In the genomic region with DNA sequence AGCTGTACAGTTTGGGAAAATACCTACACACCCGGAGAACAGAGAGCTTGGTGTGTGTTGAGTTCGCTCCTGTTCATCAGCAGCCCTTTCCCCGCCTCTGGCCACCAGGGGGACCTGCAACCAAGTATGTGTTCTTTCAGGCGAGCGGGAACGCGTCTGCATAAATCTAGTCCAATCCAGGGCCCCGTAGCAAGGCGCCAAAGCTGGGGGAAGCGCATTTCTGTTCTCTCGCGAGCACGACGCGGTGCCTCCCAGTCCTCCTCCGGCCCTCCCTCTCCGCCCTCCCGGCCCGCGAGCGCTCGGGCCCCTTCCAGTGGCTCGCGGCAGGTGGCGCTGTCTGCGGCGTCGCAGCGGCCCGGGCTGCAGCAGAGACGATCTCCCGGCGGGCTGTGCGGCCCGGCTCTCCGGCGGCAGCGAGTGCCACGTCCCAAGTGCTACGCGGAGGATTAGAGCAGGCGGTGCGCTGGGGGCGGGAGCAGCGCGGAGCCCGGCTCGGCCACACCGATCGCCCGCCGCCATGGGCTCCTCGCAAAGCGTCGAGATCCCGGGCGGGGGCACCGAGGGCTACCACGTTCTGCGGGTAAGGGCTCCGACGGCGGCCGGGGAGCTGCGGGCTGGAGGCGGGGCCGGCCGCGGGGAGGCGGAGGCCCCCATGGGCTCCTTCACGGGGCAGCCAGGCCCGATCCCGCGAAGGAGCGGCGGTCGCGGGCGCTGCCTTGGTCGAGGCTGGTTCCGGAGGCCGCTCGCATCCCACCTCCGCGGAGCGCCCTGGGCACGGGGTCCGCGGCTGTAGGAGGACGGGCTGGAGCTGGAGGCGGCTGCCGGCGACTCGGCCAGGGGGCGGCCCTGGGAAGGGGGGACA, we compare ENCODE assay signal across 1 cellular context.
TF ChIP-seq lines count a peak whose summit lies in the region.

A gene (plus strand): TSS at position 430 of the 862 bp plus-strand sequence. CDS start 88 bp downstream, at position 518.

TF ChIP-seq in K562, 482 proteins besides CTCF, POLR2A, EP300 and RAD21 (continued from another document and continues in another):
- TF ChIP-seq, protein P1, sequence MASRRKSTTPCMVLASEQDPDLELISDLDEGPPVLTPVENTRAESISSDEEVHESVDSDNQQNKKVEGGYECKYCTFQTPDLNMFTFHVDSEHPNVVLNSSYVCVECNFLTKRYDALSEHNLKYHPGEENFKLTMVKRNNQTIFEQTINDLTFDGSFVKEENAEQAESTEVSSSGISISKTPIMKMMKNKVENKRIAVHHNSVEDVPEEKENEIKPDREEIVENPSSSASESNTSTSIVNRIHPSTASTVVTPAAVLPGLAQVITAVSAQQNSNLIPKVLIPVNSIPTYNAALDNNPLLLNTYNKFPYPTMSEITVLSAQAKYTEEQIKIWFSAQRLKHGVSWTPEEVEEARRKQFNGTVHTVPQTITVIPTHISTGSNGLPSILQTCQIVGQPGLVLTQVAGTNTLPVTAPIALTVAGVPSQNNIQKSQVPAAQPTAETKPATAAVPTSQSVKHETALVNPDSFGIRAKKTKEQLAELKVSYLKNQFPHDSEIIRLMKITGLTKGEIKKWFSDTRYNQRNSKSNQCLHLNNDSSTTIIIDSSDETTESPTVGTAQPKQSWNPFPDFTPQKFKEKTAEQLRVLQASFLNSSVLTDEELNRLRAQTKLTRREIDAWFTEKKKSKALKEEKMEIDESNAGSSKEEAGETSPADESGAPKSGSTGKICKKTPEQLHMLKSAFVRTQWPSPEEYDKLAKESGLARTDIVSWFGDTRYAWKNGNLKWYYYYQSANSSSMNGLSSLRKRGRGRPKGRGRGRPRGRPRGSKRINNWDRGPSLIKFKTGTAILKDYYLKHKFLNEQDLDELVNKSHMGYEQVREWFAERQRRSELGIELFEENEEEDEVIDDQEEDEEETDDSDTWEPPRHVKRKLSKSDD (conservative IDR thresholded peaks at IDR 0.05; ENCODE audit: low read length), result peak; percentile 72
- TF ChIP-seq CSDE1 (IDR thresholded peaks at IDR 0.05), result no peak
- TF ChIP-seq ZC3H4 (CRISPR knock-in tag; IDR thresholded peaks at IDR 0.05; ENCODE audit: borderline replicate concordance), result 0 out of 2 replicates have a peak, but pooled peaks have one; percentile 42
- peak; percentile 98 for TF ChIP-seq E2F3 (CRISPR knock-in tag; IDR thresholded peaks at IDR 0.05)
- peak; percentile 40 to 96 for TF ChIP-seq NONO (IDR thresholded peaks at IDR 0.05; ENCODE audit: low read depth in 2 of 2, low read length in 1 of 2)
- peak; percentile 88 for TF ChIP-seq CREM (IDR thresholded peaks at IDR 0.05; ENCODE audit: low read depth)
- peak; percentile 71; the same call in 1 of the 2 replicates for TF ChIP-seq HCFC1 (IDR thresholded peaks at IDR 0.05; ENCODE audit: low read depth, low read length)
- 0 out of 2 replicates have a peak, but pooled peaks have one; percentile 32 for TF ChIP-seq ETV1 (tag; conservative IDR thresholded peaks at IDR 0.05; ENCODE audit: low read depth)
- TF ChIP-seq, protein P2, sequence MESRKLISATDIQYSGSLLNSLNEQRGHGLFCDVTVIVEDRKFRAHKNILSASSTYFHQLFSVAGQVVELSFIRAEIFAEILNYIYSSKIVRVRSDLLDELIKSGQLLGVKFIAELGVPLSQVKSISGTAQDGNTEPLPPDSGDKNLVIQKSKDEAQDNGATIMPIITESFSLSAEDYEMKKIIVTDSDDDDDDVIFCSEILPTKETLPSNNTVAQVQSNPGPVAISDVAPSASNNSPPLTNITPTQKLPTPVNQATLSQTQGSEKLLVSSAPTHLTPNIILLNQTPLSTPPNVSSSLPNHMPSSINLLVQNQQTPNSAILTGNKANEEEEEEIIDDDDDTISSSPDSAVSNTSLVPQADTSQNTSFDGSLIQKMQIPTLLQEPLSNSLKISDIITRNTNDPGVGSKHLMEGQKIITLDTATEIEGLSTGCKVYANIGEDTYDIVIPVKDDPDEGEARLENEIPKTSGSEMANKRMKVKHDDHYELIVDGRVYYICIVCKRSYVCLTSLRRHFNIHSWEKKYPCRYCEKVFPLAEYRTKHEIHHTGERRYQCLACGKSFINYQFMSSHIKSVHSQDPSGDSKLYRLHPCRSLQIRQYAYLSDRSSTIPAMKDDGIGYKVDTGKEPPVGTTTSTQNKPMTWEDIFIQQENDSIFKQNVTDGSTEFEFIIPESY (CRISPR knock-in tag; IDR thresholded peaks at IDR 0.05), result peak; percentile 80; the same call in 1 of the 2 replicates
- no peak for TF ChIP-seq SIX5 (IDR thresholded peaks at IDR 0.05; ENCODE audit: borderline replicate concordance in 1 of 2, insufficient read depth in 1 of 2, low read depth in 1 of 2, low read length in 2 of 2)
- TF ChIP-seq, protein P3, sequence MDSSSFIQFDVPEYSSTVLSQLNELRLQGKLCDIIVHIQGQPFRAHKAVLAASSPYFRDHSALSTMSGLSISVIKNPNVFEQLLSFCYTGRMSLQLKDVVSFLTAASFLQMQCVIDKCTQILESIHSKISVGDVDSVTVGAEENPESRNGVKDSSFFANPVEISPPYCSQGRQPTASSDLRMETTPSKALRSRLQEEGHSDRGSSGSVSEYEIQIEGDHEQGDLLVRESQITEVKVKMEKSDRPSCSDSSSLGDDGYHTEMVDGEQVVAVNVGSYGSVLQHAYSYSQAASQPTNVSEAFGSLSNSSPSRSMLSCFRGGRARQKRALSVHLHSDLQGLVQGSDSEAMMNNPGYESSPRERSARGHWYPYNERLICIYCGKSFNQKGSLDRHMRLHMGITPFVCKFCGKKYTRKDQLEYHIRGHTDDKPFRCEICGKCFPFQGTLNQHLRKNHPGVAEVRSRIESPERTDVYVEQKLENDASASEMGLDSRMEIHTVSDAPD (CRISPR knock-in tag; IDR thresholded peaks at IDR 0.05), result no peak
- TF ChIP-seq, protein P4, sequence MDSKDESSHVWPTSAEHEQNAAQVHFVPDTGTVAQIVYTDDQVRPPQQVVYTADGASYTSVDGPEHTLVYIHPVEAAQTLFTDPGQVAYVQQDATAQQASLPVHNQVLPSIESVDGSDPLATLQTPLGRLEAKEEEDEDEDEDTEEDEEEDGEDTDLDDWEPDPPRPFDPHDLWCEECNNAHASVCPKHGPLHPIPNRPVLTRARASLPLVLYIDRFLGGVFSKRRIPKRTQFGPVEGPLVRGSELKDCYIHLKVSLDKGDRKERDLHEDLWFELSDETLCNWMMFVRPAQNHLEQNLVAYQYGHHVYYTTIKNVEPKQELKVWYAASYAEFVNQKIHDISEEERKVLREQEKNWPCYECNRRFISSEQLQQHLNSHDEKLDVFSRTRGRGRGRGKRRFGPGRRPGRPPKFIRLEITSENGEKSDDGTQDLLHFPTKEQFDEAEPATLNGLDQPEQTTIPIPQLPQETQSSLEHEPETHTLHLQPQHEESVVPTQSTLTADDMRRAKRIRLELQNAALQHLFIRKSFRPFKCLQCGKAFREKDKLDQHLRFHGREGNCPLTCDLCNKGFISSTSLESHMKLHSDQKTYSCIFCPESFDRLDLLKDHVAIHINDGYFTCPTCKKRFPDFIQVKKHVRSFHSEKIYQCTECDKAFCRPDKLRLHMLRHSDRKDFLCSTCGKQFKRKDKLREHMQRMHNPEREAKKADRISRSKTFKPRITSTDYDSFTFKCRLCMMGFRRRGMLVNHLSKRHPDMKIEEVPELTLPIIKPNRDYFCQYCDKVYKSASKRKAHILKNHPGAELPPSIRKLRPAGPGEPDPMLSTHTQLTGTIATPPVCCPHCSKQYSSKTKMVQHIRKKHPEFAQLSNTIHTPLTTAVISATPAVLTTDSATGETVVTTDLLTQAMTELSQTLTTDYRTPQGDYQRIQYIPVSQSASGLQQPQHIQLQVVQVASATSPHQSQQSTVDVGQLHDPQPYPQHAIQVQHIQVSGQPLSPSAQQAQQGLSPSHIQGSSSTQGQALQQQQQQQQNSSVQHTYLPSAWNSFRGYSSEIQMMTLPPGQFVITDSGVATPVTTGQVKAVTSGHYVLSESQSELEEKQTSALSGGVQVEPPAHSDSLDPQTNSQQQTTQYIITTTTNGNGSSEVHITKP (IDR thresholded peaks at IDR 0.05; ENCODE audit: partially characterized antibody), result peak; percentile 60
- TF ChIP-seq, protein P5, sequence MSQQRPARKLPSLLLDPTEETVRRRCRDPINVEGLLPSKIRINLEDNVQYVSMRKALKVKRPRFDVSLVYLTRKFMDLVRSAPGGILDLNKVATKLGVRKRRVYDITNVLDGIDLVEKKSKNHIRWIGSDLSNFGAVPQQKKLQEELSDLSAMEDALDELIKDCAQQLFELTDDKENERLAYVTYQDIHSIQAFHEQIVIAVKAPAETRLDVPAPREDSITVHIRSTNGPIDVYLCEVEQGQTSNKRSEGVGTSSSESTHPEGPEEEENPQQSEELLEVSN (IDR thresholded peaks at IDR 0.05; ENCODE audit: borderline replicate concordance in 1 of 2, extremely low read depth in 1 of 2, insufficient read depth in 1 of 2, insufficient read length in 1 of 2, low read depth in 1 of 2, low read length in 1 of 2, poor library complexity in 1 of 2, severe bottlenecking in 1 of 2), result peak; percentile 90 to 94
- TF ChIP-seq SAFB2 (IDR thresholded peaks at IDR 0.05; ENCODE audit: borderline replicate concordance, low read depth, low read length, severe bottlenecking), result no peak
- TF ChIP-seq, protein P6, sequence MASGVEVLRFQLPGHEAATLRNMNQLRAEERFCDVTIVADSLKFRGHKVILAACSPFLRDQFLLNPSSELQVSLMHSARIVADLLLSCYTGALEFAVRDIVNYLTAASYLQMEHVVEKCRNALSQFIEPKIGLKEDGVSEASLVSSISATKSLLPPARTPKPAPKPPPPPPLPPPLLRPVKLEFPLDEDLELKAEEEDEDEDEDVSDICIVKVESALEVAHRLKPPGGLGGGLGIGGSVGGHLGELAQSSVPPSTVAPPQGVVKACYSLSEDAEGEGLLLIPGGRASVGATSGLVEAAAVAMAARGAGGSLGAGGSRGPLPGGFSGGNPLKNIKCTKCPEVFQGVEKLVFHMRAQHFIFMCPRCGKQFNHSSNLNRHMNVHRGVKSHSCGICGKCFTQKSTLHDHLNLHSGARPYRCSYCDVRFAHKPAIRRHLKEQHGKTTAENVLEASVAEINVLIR (CRISPR knock-in tag; IDR thresholded peaks at IDR 0.05), result peak; percentile 44; the same call in 1 of the 2 replicates
- peak; percentile 91 for TF ChIP-seq POU5F1 (IDR thresholded peaks at IDR 0.05; ENCODE audit: borderline replicate concordance, low read depth, low read length, partially characterized antibody)
- TF ChIP-seq, protein P7, sequence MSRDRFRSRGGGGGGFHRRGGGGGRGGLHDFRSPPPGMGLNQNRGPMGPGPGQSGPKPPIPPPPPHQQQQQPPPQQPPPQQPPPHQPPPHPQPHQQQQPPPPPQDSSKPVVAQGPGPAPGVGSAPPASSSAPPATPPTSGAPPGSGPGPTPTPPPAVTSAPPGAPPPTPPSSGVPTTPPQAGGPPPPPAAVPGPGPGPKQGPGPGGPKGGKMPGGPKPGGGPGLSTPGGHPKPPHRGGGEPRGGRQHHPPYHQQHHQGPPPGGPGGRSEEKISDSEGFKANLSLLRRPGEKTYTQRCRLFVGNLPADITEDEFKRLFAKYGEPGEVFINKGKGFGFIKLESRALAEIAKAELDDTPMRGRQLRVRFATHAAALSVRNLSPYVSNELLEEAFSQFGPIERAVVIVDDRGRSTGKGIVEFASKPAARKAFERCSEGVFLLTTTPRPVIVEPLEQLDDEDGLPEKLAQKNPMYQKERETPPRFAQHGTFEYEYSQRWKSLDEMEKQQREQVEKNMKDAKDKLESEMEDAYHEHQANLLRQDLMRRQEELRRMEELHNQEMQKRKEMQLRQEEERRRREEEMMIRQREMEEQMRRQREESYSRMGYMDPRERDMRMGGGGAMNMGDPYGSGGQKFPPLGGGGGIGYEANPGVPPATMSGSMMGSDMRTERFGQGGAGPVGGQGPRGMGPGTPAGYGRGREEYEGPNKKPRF (IDR thresholded peaks at IDR 0.05; ENCODE audit: low read depth, low read length), result no peak
- peak; percentile 59; the same call in 1 of the 2 replicates for TF ChIP-seq TRIM28 (IDR thresholded peaks at IDR 0.05)
- TF ChIP-seq, protein P8, sequence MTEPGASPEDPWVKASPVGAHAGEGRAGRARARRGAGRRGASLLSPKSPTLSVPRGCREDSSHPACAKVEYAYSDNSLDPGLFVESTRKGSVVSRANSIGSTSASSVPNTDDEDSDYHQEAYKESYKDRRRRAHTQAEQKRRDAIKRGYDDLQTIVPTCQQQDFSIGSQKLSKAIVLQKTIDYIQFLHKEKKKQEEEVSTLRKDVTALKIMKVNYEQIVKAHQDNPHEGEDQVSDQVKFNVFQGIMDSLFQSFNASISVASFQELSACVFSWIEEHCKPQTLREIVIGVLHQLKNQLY (CRISPR knock-in tag; conservative IDR thresholded peaks at IDR 0.05), result no peak
- TF ChIP-seq, protein P9, sequence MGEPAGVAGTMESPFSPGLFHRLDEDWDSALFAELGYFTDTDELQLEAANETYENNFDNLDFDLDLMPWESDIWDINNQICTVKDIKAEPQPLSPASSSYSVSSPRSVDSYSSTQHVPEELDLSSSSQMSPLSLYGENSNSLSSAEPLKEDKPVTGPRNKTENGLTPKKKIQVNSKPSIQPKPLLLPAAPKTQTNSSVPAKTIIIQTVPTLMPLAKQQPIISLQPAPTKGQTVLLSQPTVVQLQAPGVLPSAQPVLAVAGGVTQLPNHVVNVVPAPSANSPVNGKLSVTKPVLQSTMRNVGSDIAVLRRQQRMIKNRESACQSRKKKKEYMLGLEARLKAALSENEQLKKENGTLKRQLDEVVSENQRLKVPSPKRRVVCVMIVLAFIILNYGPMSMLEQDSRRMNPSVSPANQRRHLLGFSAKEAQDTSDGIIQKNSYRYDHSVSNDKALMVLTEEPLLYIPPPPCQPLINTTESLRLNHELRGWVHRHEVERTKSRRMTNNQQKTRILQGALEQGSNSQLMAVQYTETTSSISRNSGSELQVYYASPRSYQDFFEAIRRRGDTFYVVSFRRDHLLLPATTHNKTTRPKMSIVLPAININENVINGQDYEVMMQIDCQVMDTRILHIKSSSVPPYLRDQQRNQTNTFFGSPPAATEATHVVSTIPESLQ (CRISPR knock-in tag; IDR thresholded peaks at IDR 0.05), result 0 out of 2 replicates have a peak, but pooled peaks have one; percentile 85
- TF ChIP-seq POLR3G (IDR thresholded peaks at IDR 0.05; ENCODE audit: extremely low read depth, insufficient read length, insufficient replicate concordance), result no peak
- peak; percentile 84 for TF ChIP-seq HNRNPL (IDR thresholded peaks at IDR 0.05; ENCODE audit: low read depth, low read length)
- TF ChIP-seq NFIC (IDR thresholded peaks at IDR 0.05), result peak; percentile 78
- TF ChIP-seq IFI16 (CRISPR knock-in tag; IDR thresholded peaks at IDR 0.05), result no peak
